12 cellular contexts compared by ENCODE assay signal in the genomic region with DNA sequence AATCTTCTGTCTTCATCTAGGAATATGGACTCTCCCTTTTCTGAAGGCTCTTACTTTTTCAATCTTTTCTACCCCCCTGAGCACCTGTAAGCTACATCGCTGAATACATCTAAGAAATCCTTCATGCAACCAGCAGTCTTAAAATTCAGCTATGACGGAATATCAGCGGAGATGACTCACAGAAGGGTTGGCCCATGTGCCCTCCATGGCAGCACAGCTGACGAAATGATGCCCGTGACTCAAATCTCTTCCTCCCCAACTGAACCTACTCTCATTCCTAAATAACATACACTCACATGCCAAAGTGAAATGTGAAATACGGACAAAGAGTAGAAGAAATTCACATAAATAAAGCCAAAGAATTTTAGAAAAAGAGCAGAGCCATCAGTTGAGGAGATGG. TPM values are rescaled to one million over a fixed set of nuclear protein-coding genes. Genes with fewer than 3 reads are reported as not detected.
DNase-seq lines count a peak whose midpoint lies in the region; ATAC-seq and TF ChIP-seq lines count a peak whose summit lies in the region.
"Had no signal": no experiment of that assay in that cellular context is flagged by ENCODE, and none has a peak within 500 bp of the region (broad histone marks: within the 10 kb centered on the region; RNA-seq: fewer than 3 reads in every experiment).

No MANE protein-coding gene starts in this region.

- H3K4me1 Mint-ChIP-seq in natural killer cell (peaks cover 21 to 28% of the 10 kb centered on the region in 2 donors), WTC11 (peaks cover 31% of the 10 kb centered on the region)
- H3K4me1 Mint-ChIP-seq in natural killer cell treated with Interleukin-12 subunit alpha and Interleukin-12 subunit beta and Interleukin-15 and Interleukin-18, amount 100 ng/mL, for 72 hours (ENCODE audit: low read depth in 2 of 2) = peaks cover 14 to 18% of the 10 kb centered on the region in 2 donors
- H3K4me1 Mint-ChIP-seq: memory B cell had no signal

- H3K27me3 Mint-ChIP-seq in natural killer cell (ENCODE audit: low read depth in 2 of 2) (no peaks in the 10 kb centered on the region), WTC11 (ENCODE audit: low read depth) (no peaks in the 10 kb centered on the region)
- H3K27me3 Mint-ChIP-seq in natural killer cell treated with Interleukin-12 subunit alpha and Interleukin-12 subunit beta and Interleukin-15 and Interleukin-18, amount 100 ng/mL, for 72 hours = no peaks in the 10 kb centered on the region
- H3K27me3 Mint-ChIP-seq: memory B cell had no signal

- CTCF ChIA-PET in WTC11 (lab: Charles Lee) = interaction anchor here (1.2 to 3.1 kb wide), 5 partner anchors 15 to 39 kb away, joined by 5 to 18 read pairs (median 9); a partner anchor contains a TSS

- TF ChIP-seq CTCF in natural killer cell (IDR thresholded peaks at IDR 0.05) (no peak), WTC11 (IDR thresholded peaks at IDR 0.05) (no peak), GM13976 (IDR thresholded peaks at IDR 0.05; ENCODE audit: borderline replicate concordance, control extremely low read depth, extremely low read depth, insufficient read depth, missing control alignments) (no peak)

- in situ Hi-C loops in GM13976 (cut with MboI; ENCODE audit: low sequenced_read_pairs, unreplicated experiment) = no loop called here

- DNase-seq in natural killer cell (no peak), WTC11 (ENCODE audit: low spot score) (no peak), fibroblast of peridontal ligament (ENCODE audit: extremely low read depth) (peak; percentile 18), T-helper 2 cell (no peak), NCI-H345 (lab: John Stamatoyannopoulos, UW) (no peak), NOMO-1 (lab: John Stamatoyannopoulos, UW; ENCODE audit: unreplicated experiment in 2 of 2) (no peak), GM13976 (ENCODE audit: low spot score) (no peak)
- DNase-seq in natural killer cell treated with Interleukin-12 subunit alpha and Interleukin-12 subunit beta and Interleukin-15 and Interleukin-18, amount 100 ng/mL, for 72 hours (ENCODE audit: low spot score) = no peak
- DNase-seq: amygdala; stimulated activated CD8-positive, alpha-beta memory T cell treated with anti-CD3 and anti-CD28 coated beads, Interleukin-4, amount 100 ng/mL, for 48 hours had no signal

- POLR2A ChIA-PET in WTC11 (lab: Charles Lee) = no interaction called here

- ATAC-seq in natural killer cell = no peak
- ATAC-seq in natural killer cell treated with Interleukin-12 subunit alpha and Interleukin-12 subunit beta and Interleukin-15 and Interleukin-18, amount 100 ng/mL, for 72 hours = no peak
- ATAC-seq in WTC11 = no peak
- ATAC-seq: GM12878 had no signal

- H3K4me3 Mint-ChIP-seq in natural killer cell (no peak overlapping the region), WTC11 (no peak overlapping the region)
- no peak overlapping the region for H3K4me3 Mint-ChIP-seq in natural killer cell treated with Interleukin-12 subunit alpha and Interleukin-12 subunit beta and Interleukin-15 and Interleukin-18, amount 100 ng/mL, for 72 hours
- H3K4me3 Mint-ChIP-seq: memory B cell had no signal

- H3K36me3 Mint-ChIP-seq in natural killer cell (peaks cover 9% of the 10 kb centered on the region), WTC11 (peaks cover 43% of the 10 kb centered on the region)
- H3K36me3 Mint-ChIP-seq in natural killer cell treated with Interleukin-12 subunit alpha and Interleukin-12 subunit beta and Interleukin-15 and Interleukin-18, amount 100 ng/mL, for 72 hours = peaks cover 6% of the 10 kb centered on the region

- H3K27ac Mint-ChIP-seq in natural killer cell (peak overlapping the region; percentile 7 to 51), WTC11 (peak overlapping the region; percentile 36)
- no peak overlapping the region for H3K27ac Mint-ChIP-seq in natural killer cell treated with Interleukin-12 subunit alpha and Interleukin-12 subunit beta and Interleukin-15 and Interleukin-18, amount 100 ng/mL, for 72 hours
- H3K27ac Mint-ChIP-seq: memory B cell had no signal

- intact Hi-C loops in natural killer cell (cut with micrococcal nuclease) = no loop called here

- no peaks in the 10 kb centered on the region for H3K9me3 Mint-ChIP-seq in natural killer cell
- H3K9me3 Mint-ChIP-seq in natural killer cell treated with Interleukin-12 subunit alpha and Interleukin-12 subunit beta and Interleukin-15 and Interleukin-18, amount 100 ng/mL, for 72 hours = no peaks in the 10 kb centered on the region
- no peaks in the 10 kb centered on the region for H3K9me3 Mint-ChIP-seq in WTC11
- H3K9me3 Mint-ChIP-seq: memory B cell had no signal

TF ChIP-seq in WTC11, 78 proteins besides CTCF, POLR2A, EP300 and RAD21:
- no peak for TF ChIP-seq CBFB (CRISPR knock-in tag; IDR thresholded peaks at IDR 0.05; ENCODE audit: low read depth)
- TF ChIP-seq, protein P1, sequence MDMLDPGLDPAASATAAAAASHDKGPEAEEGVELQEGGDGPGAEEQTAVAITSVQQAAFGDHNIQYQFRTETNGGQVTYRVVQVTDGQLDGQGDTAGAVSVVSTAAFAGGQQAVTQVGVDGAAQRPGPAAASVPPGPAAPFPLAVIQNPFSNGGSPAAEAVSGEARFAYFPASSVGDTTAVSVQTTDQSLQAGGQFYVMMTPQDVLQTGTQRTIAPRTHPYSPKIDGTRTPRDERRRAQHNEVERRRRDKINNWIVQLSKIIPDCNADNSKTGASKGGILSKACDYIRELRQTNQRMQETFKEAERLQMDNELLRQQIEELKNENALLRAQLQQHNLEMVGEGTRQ (CRISPR knock-in tag; IDR thresholded peaks at IDR 0.05) = no peak
- TF ChIP-seq ZNF219 (CRISPR knock-in tag; IDR thresholded peaks at IDR 0.05; ENCODE audit: borderline replicate concordance) = no peak
- no peak for TF ChIP-seq SMAD3 (CRISPR knock-in tag; IDR thresholded peaks at IDR 0.05; ENCODE audit: borderline replicate concordance)
- TF ChIP-seq, protein P2, sequence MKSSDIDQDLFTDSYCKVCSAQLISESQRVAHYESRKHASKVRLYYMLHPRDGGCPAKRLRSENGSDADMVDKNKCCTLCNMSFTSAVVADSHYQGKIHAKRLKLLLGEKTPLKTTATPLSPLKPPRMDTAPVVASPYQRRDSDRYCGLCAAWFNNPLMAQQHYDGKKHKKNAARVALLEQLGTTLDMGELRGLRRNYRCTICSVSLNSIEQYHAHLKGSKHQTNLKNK (CRISPR knock-in tag; IDR thresholded peaks at IDR 0.05) = no peak
- TF ChIP-seq, protein P3, sequence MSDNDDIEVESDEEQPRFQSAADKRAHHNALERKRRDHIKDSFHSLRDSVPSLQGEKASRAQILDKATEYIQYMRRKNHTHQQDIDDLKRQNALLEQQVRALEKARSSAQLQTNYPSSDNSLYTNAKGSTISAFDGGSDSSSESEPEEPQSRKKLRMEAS (CRISPR knock-in tag; IDR thresholded peaks at IDR 0.05) = no peak
- TF ChIP-seq, protein P4, sequence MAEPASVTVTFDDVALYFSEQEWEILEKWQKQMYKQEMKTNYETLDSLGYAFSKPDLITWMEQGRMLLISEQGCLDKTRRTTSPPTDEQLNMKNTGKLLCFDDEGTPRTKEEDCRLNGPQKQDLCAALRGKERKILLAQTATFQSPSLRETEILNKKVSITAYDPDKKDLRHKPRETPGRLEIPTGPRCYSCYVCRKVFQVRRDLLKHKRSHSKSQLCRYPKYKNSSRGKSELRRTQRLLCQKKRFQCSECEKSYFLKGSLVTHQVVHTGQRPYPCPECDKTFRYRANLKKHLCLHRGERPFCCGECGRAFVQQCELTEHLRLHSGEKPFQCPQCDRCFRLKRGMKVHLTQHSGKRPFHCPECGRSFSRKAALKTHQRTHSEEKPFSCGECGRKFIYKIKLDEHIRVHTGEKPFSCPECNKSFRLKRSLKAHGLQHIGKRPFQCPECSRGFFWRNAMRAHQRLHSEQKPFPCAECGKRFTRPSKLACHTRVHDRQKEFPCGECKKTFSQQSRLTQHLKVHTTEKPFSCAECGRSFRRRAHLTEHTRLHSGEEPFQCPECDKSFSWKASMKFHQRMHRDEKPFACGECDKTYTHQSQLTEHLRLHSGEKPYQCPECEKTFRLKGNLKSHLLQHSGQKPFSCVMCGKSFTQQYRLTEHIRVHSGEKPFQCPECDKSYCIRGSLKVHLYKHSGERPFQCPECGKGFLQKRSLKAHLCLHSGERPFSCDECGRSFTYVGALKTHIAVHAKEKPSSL (CRISPR knock-in tag; conservative IDR thresholded peaks at IDR 0.05) = no peak
- TF ChIP-seq, protein P5, sequence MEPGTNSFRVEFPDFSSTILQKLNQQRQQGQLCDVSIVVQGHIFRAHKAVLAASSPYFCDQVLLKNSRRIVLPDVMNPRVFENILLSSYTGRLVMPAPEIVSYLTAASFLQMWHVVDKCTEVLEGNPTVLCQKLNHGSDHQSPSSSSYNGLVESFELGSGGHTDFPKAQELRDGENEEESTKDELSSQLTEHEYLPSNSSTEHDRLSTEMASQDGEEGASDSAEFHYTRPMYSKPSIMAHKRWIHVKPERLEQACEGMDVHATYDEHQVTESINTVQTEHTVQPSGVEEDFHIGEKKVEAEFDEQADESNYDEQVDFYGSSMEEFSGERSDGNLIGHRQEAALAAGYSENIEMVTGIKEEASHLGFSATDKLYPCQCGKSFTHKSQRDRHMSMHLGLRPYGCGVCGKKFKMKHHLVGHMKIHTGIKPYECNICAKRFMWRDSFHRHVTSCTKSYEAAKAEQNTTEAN (CRISPR knock-in tag; IDR thresholded peaks at IDR 0.05) = no peak
TF ChIP-seq in WTC11: peak in this region for 0.

RNA-seq across cellular contexts. Expression of a gene that starts 30.3 kb away (rescaled TPM):
- total RNA-seq in natural killer cell = 10 to 100 TPM in 2 of 3 donors, 1 to 10 TPM in 1; 8.8 to 14.8 (median 14.1) TPM
- 100 to 1,000 TPM in 1 of 2 donors, 10 to 100 TPM in 1; 45.0 to 117 TPM for total RNA-seq in natural killer cell treated with Interleukin-12 subunit alpha and Interleukin-12 subunit beta and Interleukin-15 and Interleukin-18, amount 100 ng/mL, for 72 hours
- total RNA-seq in WTC11 (2021) = 96.8 to 111 TPM (median 99.2 TPM) in 3 replicates

Comparison
In these comparisons a context has a peak if more than half of its experiments do, and no peak if none do; other contexts are left out.
1. H3K27ac Mint-ChIP-seq: peak in natural killer cell (2 of 2) and WTC11 (single experiment); none in natural killer cell treated with Interleukin-12 subunit alpha and Interleukin-12 subunit beta and Interleukin-15 and Interleukin-18, amount 100 ng/mL, for 72 hours (0 of 2).